In the genomic region with DNA sequence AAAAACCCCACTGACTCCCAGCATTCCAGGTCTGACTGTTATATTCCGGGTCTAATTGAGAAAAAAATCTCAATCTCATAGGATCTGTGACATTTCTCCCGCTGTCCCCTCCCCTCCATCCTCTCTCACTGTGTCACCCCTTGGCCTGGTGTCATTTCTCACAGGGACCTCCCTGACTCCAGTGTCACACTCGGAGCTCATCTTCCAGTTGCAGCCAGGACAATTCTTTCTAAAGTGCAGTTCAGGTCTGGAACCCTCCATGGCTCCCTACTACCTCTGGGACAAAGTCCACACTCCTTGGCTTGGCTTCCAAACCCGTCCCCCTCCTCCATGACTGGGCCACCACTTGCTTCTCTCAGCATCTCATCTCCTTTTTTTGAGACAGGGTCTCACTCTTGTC, we compare ENCODE assay signal across 21 cellular contexts. TPM values are rescaled to one million over a fixed set of nuclear protein-coding genes. Genes with fewer than 3 reads are reported as not detected.
DNase-seq lines count a peak whose midpoint lies in the region; ATAC-seq, FAIRE-seq and TF ChIP-seq lines count a peak whose summit lies in the region.
"Had no signal": no experiment of that assay in that cellular context is flagged by ENCODE, and none has a peak within 500 bp of the region (broad histone marks: within the 10 kb centered on the region; RNA-seq: fewer than 3 reads in every experiment).

No MANE protein-coding gene starts in this region.

- DNase-seq in K562 (ENCODE audit: extremely low read depth in 1 of 4, low spot score in 3 of 4), result no peak
- DNase-seq in neural progenitor cell (ENCODE audit: low spot score), result no peak
- no peak for DNase-seq in hypothalamus (lab: John Stamatoyannopoulos, UW)
- no peak for DNase-seq in BE2C
- no peak for DNase-seq in CD4-positive, alpha-beta memory T cell
- DNase-seq: AML-193; Calu3; CD8-positive, alpha-beta T cell; DMS79 treated with DMSO at 0.1 percent for 48 hours; GF-D8; GM23248; IMR-90; KBM-7 had no signal

- no peaks in the 10 kb centered on the region for H3K9me1 ChIP-seq in K562 (ENCODE audit: control insufficient read depth, insufficient read depth, low read length)

- peak overlapping the region; percentile 79 for H3K27ac Mint-ChIP-seq in neural progenitor cell
- H3K27ac Mint-ChIP-seq in CD4-positive, alpha-beta memory T cell, result no peak overlapping the region
- H3K27ac Mint-ChIP-seq: CD8-positive, alpha-beta T cell had no signal

- H3K27ac ChIP-seq in HEK293 (ENCODE audit: extremely low read depth, low read depth, low read length) (no peak overlapping the region), K562 (ENCODE audit: extremely low read depth, low read depth, low read length) (no peak overlapping the region), neural progenitor cell (no peak overlapping the region)
- H3K27ac ChIP-seq in CD4-positive, alpha-beta memory T cell (ENCODE audit: low read depth, low read length), result no peak overlapping the region
- H3K27ac ChIP-seq: BLaER1, GM23248, HL-60 had no signal

- H3K4me3 ChIP-seq in HEK293 (ENCODE audit: low read depth, low read length), result no peak overlapping the region
- H3K4me3 ChIP-seq in K562, result no peak overlapping the region
- H3K4me3 ChIP-seq in neural progenitor cell, result no peak overlapping the region
- H3K4me3 ChIP-seq in BE2C (ENCODE audit: low read depth, low read length), result no peak overlapping the region
- H3K4me3 ChIP-seq in CD4-positive, alpha-beta memory T cell (ENCODE audit: low read length in 2 of 2), result no peak overlapping the region
- H3K4me3 ChIP-seq: BLaER1, GM23248, HAP-1 had no signal

- peaks cover 12% of the 10 kb centered on the region for H3K27me3 Mint-ChIP-seq in neural progenitor cell (ENCODE audit: insufficient read depth, low read depth)
- H3K27me3 Mint-ChIP-seq in CD4-positive, alpha-beta memory T cell, result peaks cover 11 to 21% of the 10 kb centered on the region in 2 donors

- H3K4me2 ChIP-seq in K562 (ENCODE audit: insufficient read depth, low read length), result no peak overlapping the region
- no peak overlapping the region for H3K4me2 ChIP-seq in neural progenitor cell
- H3K4me2 ChIP-seq: BLaER1 had no signal

- no peak for TF ChIP-seq POLR2A in K562 (conservative IDR thresholded peaks at IDR 0.05)

- H3K36me3 ChIP-seq in HEK293 (ENCODE audit: control insufficient read depth in 2 of 2, insufficient read depth in 1 of 2, low read length in 2 of 2), result peaks cover 0 to 8% of the 10 kb centered on the region in 2 experiments; a peak in 1 of 3 replicates
- peaks cover 2% of the 10 kb centered on the region; the same call in 2 of the 3 replicates for H3K36me3 ChIP-seq in K562 (ENCODE audit: control insufficient read depth, insufficient read depth, low read length)
- H3K36me3 ChIP-seq in neural progenitor cell, result no peaks in the 10 kb centered on the region
- H3K36me3 ChIP-seq in BE2C, result no peaks in the 10 kb centered on the region
- no peaks in the 10 kb centered on the region for H3K36me3 ChIP-seq in CD4-positive, alpha-beta memory T cell (ENCODE audit: insufficient read depth, low read length)
- H3K36me3 ChIP-seq: BLaER1, HAP-1 had no signal

- H3K9me3 ChIP-seq in HEK293 (ENCODE audit: control insufficient read depth, insufficient read depth, low read depth, low read length), result no peaks in the 10 kb centered on the region
- H3K9me3 ChIP-seq in K562 (replicated peaks; ENCODE audit: control insufficient read depth, insufficient read depth, low read depth, low read length), result no peaks in the 10 kb centered on the region
- H3K9me3 ChIP-seq in neural progenitor cell (ENCODE audit: low read depth), result no peaks in the 10 kb centered on the region
- no peaks in the 10 kb centered on the region for H3K9me3 ChIP-seq in BE2C
- no peaks in the 10 kb centered on the region for H3K9me3 ChIP-seq in CD4-positive, alpha-beta memory T cell (ENCODE audit: control insufficient read depth in 1 of 2, low read length in 2 of 2)
- H3K9me3 ChIP-seq: BLaER1, HAP-1 had no signal

- POLR2A ChIA-PET in HEK293 (lab: Yijun Ruan, JAX), result interaction anchor here (0.6 kb wide), 1 partner anchor 105 kb away, joined by 3 read pairs; no protein-coding TSS in a partner anchor
- POLR2A ChIA-PET in K562 (lab: Yijun Ruan, JAX), result interaction anchor here (0.5 to 1.1 kb wide), 2 partner anchors 100 to 251 kb away, joined by 3 to 6 read pairs; no protein-coding TSS in a partner anchor
- POLR2A ChIA-PET in CD4-positive, alpha-beta memory T cell (lab: Charles Lee; ENCODE audit: partially characterized antibody), result no interaction called here

- no peaks in the 10 kb centered on the region for H3K36me3 Mint-ChIP-seq in neural progenitor cell
- H3K36me3 Mint-ChIP-seq in CD4-positive, alpha-beta memory T cell, result no peaks in the 10 kb centered on the region
- H3K36me3 Mint-ChIP-seq: CD14-positive monocyte; CD8-positive, alpha-beta T cell had no signal

- H3K9ac ChIP-seq in K562 (ENCODE audit: insufficient read depth in 1 of 2, low read depth in 2 of 2, low read length in 2 of 2) (no peak overlapping the region), neural progenitor cell (no peak overlapping the region)
- H3K9ac ChIP-seq: BLaER1, GM23248 had no signal

- no peak overlapping the region for H2AFZ ChIP-seq in K562 (ENCODE audit: low read depth, low read length)
- H2AFZ ChIP-seq in neural progenitor cell (replicated peaks), result no peak overlapping the region
- H2AFZ ChIP-seq: GM23248 had no signal

- peaks cover 12% of the 10 kb centered on the region for H3K4me1 Mint-ChIP-seq in neural progenitor cell
- peaks cover 0 to 1% (median 0%) of the 10 kb centered on the region in 4 donors for H3K4me1 Mint-ChIP-seq in CD4-positive, alpha-beta memory T cell

- BruUV-seq in K562 (replicated peaks; lab: Mats Ljungman, UMichigan), result no TSS peak

- ATAC-seq in K562, result no peak
- ATAC-seq: CD8-positive, alpha-beta T cell had no signal

- H3K4me1 ChIP-seq in HEK293 (ENCODE audit: control insufficient read depth, insufficient read depth, low read length) (peaks cover 7% of the 10 kb centered on the region), K562 (replicated peaks in 1 of 2; ENCODE audit: control insufficient read depth in 2 of 2, insufficient read depth in 2 of 2, low read length in 2 of 2) (peaks cover 22 to 48% of the 10 kb centered on the region in 2 experiments), neural progenitor cell (no peaks in the 10 kb centered on the region), BE2C (no peaks in the 10 kb centered on the region; the same call in 1 of the 2 replicates)
- H3K4me1 ChIP-seq in CD4-positive, alpha-beta memory T cell (ENCODE audit: insufficient read depth, low read length), result peaks cover 6% of the 10 kb centered on the region
- H3K4me1 ChIP-seq: HAP-1 had no signal

- H3K4me3 Mint-ChIP-seq in neural progenitor cell, result no peak overlapping the region
- H3K4me3 Mint-ChIP-seq in CD4-positive, alpha-beta memory T cell, result no peak overlapping the region
- H3K4me3 Mint-ChIP-seq: CD8-positive, alpha-beta T cell had no signal

- no peaks in the 10 kb centered on the region for H3F3A ChIP-seq in neural progenitor cell (ENCODE audit: low read depth)

- TF ChIP-seq EP300 in K562 (IDR thresholded peaks at IDR 0.05; ENCODE audit: low read length), result no peak

- WGBS in K562 (ENCODE audit: insufficient coverage, low coverage, missing lambda C conversion rate), result 42% methylated on average over 4 of the region's 4 CpGs

- H3K79me2 ChIP-seq in K562 (ENCODE audit: control insufficient read depth, insufficient read depth, low read length), result no peaks in the 10 kb centered on the region
- no peaks in the 10 kb centered on the region for H3K79me2 ChIP-seq in neural progenitor cell (ENCODE audit: low read depth)

- FAIRE-seq in K562 (lab: Jason Lieb, UNC), result no peak
- FAIRE-seq: A204.1 had no signal

- H4K20me1 ChIP-seq in K562 (replicated peaks; ENCODE audit: control insufficient read depth, insufficient read depth, low read length), result peaks cover 13% of the 10 kb centered on the region
- H4K20me1 ChIP-seq in neural progenitor cell (ENCODE audit: low read depth), result no peaks in the 10 kb centered on the region
- H4K20me1 ChIP-seq: BLaER1 had no signal

- H3K9me3 Mint-ChIP-seq in neural progenitor cell, result no peaks in the 10 kb centered on the region
- no peaks in the 10 kb centered on the region for H3K9me3 Mint-ChIP-seq in CD4-positive, alpha-beta memory T cell
- H3K9me3 Mint-ChIP-seq: CD8-positive, alpha-beta T cell had no signal

- in situ Hi-C loops in K562 (cut with MboI), result no loop called here

- CTCF ChIA-PET in HEK293 (lab: Yijun Ruan, JAX) (interaction anchor here (0.6 to 4.8 kb wide), 8 partner anchors 18 to 232 kb away, joined by 3 to 59 read pairs (median 4); partner anchors contain the start of gene METTL27), K562 (lab: Yijun Ruan, JAX; ENCODE audit: low intra/inter-chr PET ratio) (interaction anchor here (0.6 kb wide), 1 partner anchor 18 kb away, joined by 3 read pairs; no protein-coding TSS in a partner anchor)
- CTCF ChIA-PET in CD4-positive, alpha-beta memory T cell (lab: Charles Lee; ENCODE audit: partially characterized antibody), result interaction anchor here (0.9 to 9.7 kb wide), 4 partner anchors 60 to 126 kb away, joined by 4 to 142 read pairs (median 58); partner anchors contain the start of gene ABHD11

- TF ChIP-seq CTCF in HEK293 (tag by site-specific recombination; IDR thresholded peaks at IDR 0.05) (no peak), K562 (IDR thresholded peaks at IDR 0.05 in 2 of 3, conservative IDR thresholded peaks at IDR 0.05 in 1 of 3; ENCODE audit: insufficient read depth in 2 of 3, low read depth in 1 of 3, low read length in 3 of 3) (no peak), neural progenitor cell (IDR thresholded peaks at IDR 0.05) (no peak), BE2C (IDR thresholded peaks at IDR 0.05; ENCODE audit: low read depth, low read length) (no peak)

- TF ChIP-seq RAD21 in K562 (CRISPR knock-in tag; conservative IDR thresholded peaks at IDR 0.05 in 1 of 2, IDR thresholded peaks at IDR 0.05 in 1 of 2), result no peak

- H3K27me3 ChIP-seq in K562 (ENCODE audit: control insufficient read depth in 2 of 2, insufficient read depth in 2 of 2, low read length in 2 of 2) (no peaks in the 10 kb centered on the region), neural progenitor cell (no peaks in the 10 kb centered on the region), BE2C (peaks cover 15% of the 10 kb centered on the region)
- H3K27me3 ChIP-seq in CD4-positive, alpha-beta memory T cell (ENCODE audit: insufficient read depth, low read length), result no peaks in the 10 kb centered on the region

- intact Hi-C loops in K562 (cut with micrococcal nuclease), result loop anchor here (5.0 kb wide), 1 partner anchor 242 kb away; no protein-coding TSS in a partner anchor
- intact Hi-C loops in CD4-positive, alpha-beta memory T cell (cut with micrococcal nuclease), result no loop called here

RNA-seq across cellular contexts. Expression of gene MLXIPL, which starts 14.2 kb away (rescaled TPM):
- total RNA-seq in K562 (2011; cell fraction: chromatin; rRNA removed; ENCODE audit: low replicate concordance), result 12.6 and 32.2 TPM in 2 replicates
- 12.8 and 16.5 TPM in 2 replicates for total RNA-seq in K562 (2011; cell fraction: nucleolus; rRNA removed)
- total RNA-seq in K562 (2011; cell fraction: nucleoplasm; rRNA removed), result 14.2 and 15.9 TPM in 2 replicates
- total RNA-seq in K562 (2014; rRNA removed) (6.0 and 8.9 TPM in 2 replicates), K562 (2014; rRNA removed; fragmentation: Illumina TruSeq; extraction: Trizol) (0.61 and 0.91 TPM in 2 replicates), K562 (2015; rRNA removed; fragmentation: Illumina TruSeq; extraction: Trizol) (1.4 and 1.7 TPM in 2 replicates), K562 (2021) (10.2 and 11.8 TPM in 2 replicates), neural progenitor cell (ENCODE audit: low replicate concordance) (0.87 and 0.90 TPM in 2 replicates)
- polyA plus RNA-seq in K562 (2011; rRNA removed) (0.59 and 3.4 TPM in 2 replicates), K562 (2014; fragmentation: Illumina TruSeq; extraction: Trizol) (2.7 and 4.4 TPM in 2 replicates), K562 (2014; fragmentation: Nextera tagmentation; extraction: Ambion mirVana) (under 1 TPM; 0.11 to 0.17 TPM), K562 (2014; rRNA removed) (11.1 and 18.4 TPM in 2 replicates)
- 1.5 and 1.7 TPM in 2 replicates for polyA plus RNA-seq in K562 (2011; cell fraction: cytosol; rRNA removed)
- 22.7 and 25.6 TPM in 2 replicates for polyA plus RNA-seq in K562 (2011; cell fraction: nucleus; rRNA removed)
- 5.1 and 47.6 TPM in 2 replicates for polyA plus RNA-seq in K562 (2012)
- polyA minus RNA-seq in K562 (2011; rRNA and poly(A)+ RNA removed), result 0.39 and 0.69 TPM in 2 replicates
- 1.3 and 2.9 TPM in 2 replicates for polyA minus RNA-seq in K562 (2011; cell fraction: cytosol; rRNA and poly(A)+ RNA removed)
- polyA minus RNA-seq in K562 (2011; cell fraction: nucleus; rRNA and poly(A)+ RNA removed), result 6.7 and 13.7 TPM in 2 replicates
- not detected for polyA plus RNA-seq in BE2C (2012; ENCODE audit: insufficient read depth, insufficient read length, low read depth)
- total RNA-seq in CD4-positive, alpha-beta memory T cell, result not detected
- polyA plus RNA-seq in CD4-positive, alpha-beta memory T cell, result not detected
- total RNA-seq: CD8-positive, alpha-beta T cell; GM23248; H4; HT1080; IMR-90 had no signal
- polyA plus RNA-seq: GM23248, IMR-90 had no signal

RNA-seq across cellular contexts. Expression of gene TBL2, which starts 31.7 kb away (rescaled TPM):
- 126 and 292 TPM in 2 replicates for total RNA-seq in K562 (2011; cell fraction: chromatin; rRNA removed; ENCODE audit: low replicate concordance)
- total RNA-seq in K562 (2011; cell fraction: nucleolus; rRNA removed), result 220 and 224 TPM in 2 replicates
- 142 and 163 TPM in 2 replicates for total RNA-seq in K562 (2011; cell fraction: nucleoplasm; rRNA removed)
- total RNA-seq in K562 (2014; rRNA removed) (82.1 and 123 TPM in 2 replicates), K562 (2014; rRNA removed; fragmentation: Illumina TruSeq; extraction: Trizol) (40.0 and 42.0 TPM in 2 replicates), K562 (2015; rRNA removed; fragmentation: Illumina TruSeq; extraction: Trizol) (54.1 and 60.6 TPM in 2 replicates), K562 (2021) (70.3 and 70.8 TPM in 2 replicates), neural progenitor cell (ENCODE audit: low replicate concordance) (29.0 and 50.4 TPM in 2 replicates)
- polyA plus RNA-seq in K562 (2011; rRNA removed) (47.7 and 49.2 TPM in 2 replicates), K562 (2014; fragmentation: Illumina TruSeq; extraction: Trizol) (43.8 and 48.8 TPM in 2 replicates), K562 (2014; fragmentation: Nextera tagmentation; extraction: Ambion mirVana) (1 to 10 TPM; 2.5 to 3.0 TPM), K562 (2014; rRNA removed) (61.5 and 67.3 TPM in 2 replicates)
- 48.9 and 107 TPM in 2 replicates for polyA plus RNA-seq in K562 (2011; cell fraction: cytosol; rRNA removed)
- polyA plus RNA-seq in K562 (2011; cell fraction: nucleus; rRNA removed), result 45.7 and 87.5 TPM in 2 replicates
- polyA plus RNA-seq in K562 (2012), result 51.9 and 71.5 TPM in 2 replicates
- polyA minus RNA-seq in K562 (2011; rRNA and poly(A)+ RNA removed), result 57.4 and 92.0 TPM in 2 replicates
- polyA minus RNA-seq in K562 (2011; cell fraction: cytosol; rRNA and poly(A)+ RNA removed), result 81.1 and 112 TPM in 2 replicates
- polyA minus RNA-seq in K562 (2011; cell fraction: nucleus; rRNA and poly(A)+ RNA removed), result 51.6 and 57.1 TPM in 2 replicates
- polyA plus RNA-seq in BE2C (2012; ENCODE audit: insufficient read depth, insufficient read length, low read depth), result 53.4 TPM
- total RNA-seq in CD4-positive, alpha-beta memory T cell, result 10 to 100 TPM; 45.4 to 47.5 TPM
- polyA plus RNA-seq in CD4-positive, alpha-beta memory T cell, result 10 to 100 TPM; 15.6 to 20.5 TPM

RNA-seq across cellular contexts. Expression of gene BCL7B, which starts 52.6 kb away (rescaled TPM):
- 35.3 and 79.3 TPM in 2 replicates for total RNA-seq in K562 (2011; cell fraction: chromatin; rRNA removed; ENCODE audit: low replicate concordance)
- 50.1 and 62.0 TPM in 2 replicates for total RNA-seq in K562 (2011; cell fraction: nucleolus; rRNA removed)
- 53.5 and 56.9 TPM in 2 replicates for total RNA-seq in K562 (2011; cell fraction: nucleoplasm; rRNA removed)
- 26.1 and 27.8 TPM in 2 replicates for total RNA-seq in K562 (2014; rRNA removed)
- 21.4 and 23.0 TPM in 2 replicates for total RNA-seq in K562 (2014; rRNA removed; fragmentation: Illumina TruSeq; extraction: Trizol)
- total RNA-seq in K562 (2015; rRNA removed; fragmentation: Illumina TruSeq; extraction: Trizol), result 30.2 and 32.9 TPM in 2 replicates
- 57.5 and 59.2 TPM in 2 replicates for total RNA-seq in K562 (2021)
- polyA plus RNA-seq in K562 (2011; rRNA removed), result 45.3 and 53.1 TPM in 2 replicates
- polyA plus RNA-seq in K562 (2011; cell fraction: cytosol; rRNA removed), result 44.7 and 90.9 TPM in 2 replicates
- 28.1 and 45.3 TPM in 2 replicates for polyA plus RNA-seq in K562 (2011; cell fraction: nucleus; rRNA removed)
- polyA plus RNA-seq in K562 (2012), result 66.1 and 72.9 TPM in 2 replicates
- 67.8 and 73.2 TPM in 2 replicates for polyA plus RNA-seq in K562 (2014; fragmentation: Illumina TruSeq; extraction: Trizol)
- 10 to 100 TPM in 1 of 2 experiments, 1 to 10 TPM in 1; 10.0 to 13.4 TPM for polyA plus RNA-seq in K562 (2014; fragmentation: Nextera tagmentation; extraction: Ambion mirVana)
- 54.4 and 70.6 TPM in 2 replicates for polyA plus RNA-seq in K562 (2014; rRNA removed)
- 23.5 and 40.3 TPM in 2 replicates for polyA minus RNA-seq in K562 (2011; rRNA and poly(A)+ RNA removed)
- polyA minus RNA-seq in K562 (2011; cell fraction: cytosol; rRNA and poly(A)+ RNA removed), result 27.4 and 33.3 TPM in 2 replicates
- polyA minus RNA-seq in K562 (2011; cell fraction: nucleus; rRNA and poly(A)+ RNA removed), result 13.7 and 15.9 TPM in 2 replicates
- total RNA-seq in neural progenitor cell (ENCODE audit: low replicate concordance), result 10.4 and 29.9 TPM in 2 replicates
- 40.6 TPM for polyA plus RNA-seq in BE2C (2012; ENCODE audit: insufficient read depth, insufficient read length, low read depth)
- 10 to 100 TPM; 57.0 to 58.0 TPM for total RNA-seq in CD4-positive, alpha-beta memory T cell
- polyA plus RNA-seq in CD4-positive, alpha-beta memory T cell, result 100 to 1,000 TPM in 1 of 2 donors, 10 to 100 TPM in 1; 84.2 to 112 TPM

RNA-seq across cellular contexts. Expression of gene VPS37D, which starts 57.5 kb away (rescaled TPM):
- 1.3 TPM in 1 of 2 replicates, not detected in the other for total RNA-seq in K562 (2011; cell fraction: chromatin; rRNA removed; ENCODE audit: low replicate concordance)
- total RNA-seq in K562 (2011; cell fraction: nucleolus; rRNA removed), result 0.83 and 1.3 TPM in 2 replicates
- 0.76 and 0.88 TPM in 2 replicates for total RNA-seq in K562 (2011; cell fraction: nucleoplasm; rRNA removed)
- total RNA-seq in K562 (2014; rRNA removed), result 2.3 and 2.5 TPM in 2 replicates
- 0.26 TPM in 1 of 2 replicates, not detected in the other for total RNA-seq in K562 (2014; rRNA removed; fragmentation: Illumina TruSeq; extraction: Trizol)
- total RNA-seq in K562 (2015; rRNA removed; fragmentation: Illumina TruSeq; extraction: Trizol), result 0.25 and 0.38 TPM in 2 replicates
- total RNA-seq in K562 (2021), result 1.1 and 1.3 TPM in 2 replicates
- polyA plus RNA-seq in K562 (2011; rRNA removed), result 0.84 and 1.6 TPM in 2 replicates
- 1.8 and 2.7 TPM in 2 replicates for polyA plus RNA-seq in K562 (2011; cell fraction: cytosol; rRNA removed)
- 1.7 TPM in 2 replicates for polyA plus RNA-seq in K562 (2011; cell fraction: nucleus; rRNA removed)
- 0.70 and 2.2 TPM in 2 replicates for polyA plus RNA-seq in K562 (2012)
- 0.39 and 0.42 TPM in 2 replicates for polyA plus RNA-seq in K562 (2014; fragmentation: Illumina TruSeq; extraction: Trizol)
- polyA plus RNA-seq in K562 (2014; fragmentation: Nextera tagmentation; extraction: Ambion mirVana), result not detected
- 1.3 and 2.1 TPM in 2 replicates for polyA plus RNA-seq in K562 (2014; rRNA removed)
- 0.32 TPM in 1 of 2 replicates, not detected in the other for polyA minus RNA-seq in K562 (2011; rRNA and poly(A)+ RNA removed)
- 1.2 and 1.9 TPM in 2 replicates for polyA minus RNA-seq in K562 (2011; cell fraction: cytosol; rRNA and poly(A)+ RNA removed)
- polyA minus RNA-seq in K562 (2011; cell fraction: nucleus; rRNA and poly(A)+ RNA removed), result 0.27 and 0.33 TPM in 2 replicates
- 7.0 and 24.6 TPM in 2 replicates for total RNA-seq in neural progenitor cell (ENCODE audit: low replicate concordance)
- polyA plus RNA-seq in BE2C (2012; ENCODE audit: insufficient read depth, insufficient read length, low read depth), result 0.80 TPM
- not detected for total RNA-seq in CD4-positive, alpha-beta memory T cell
- not detected for polyA plus RNA-seq in CD4-positive, alpha-beta memory T cell
- polyA plus RNA-seq: CD14-positive monocyte had no signal
